Comparison of ENCODE assay signal across 22 cellular contexts in the genomic region with DNA sequence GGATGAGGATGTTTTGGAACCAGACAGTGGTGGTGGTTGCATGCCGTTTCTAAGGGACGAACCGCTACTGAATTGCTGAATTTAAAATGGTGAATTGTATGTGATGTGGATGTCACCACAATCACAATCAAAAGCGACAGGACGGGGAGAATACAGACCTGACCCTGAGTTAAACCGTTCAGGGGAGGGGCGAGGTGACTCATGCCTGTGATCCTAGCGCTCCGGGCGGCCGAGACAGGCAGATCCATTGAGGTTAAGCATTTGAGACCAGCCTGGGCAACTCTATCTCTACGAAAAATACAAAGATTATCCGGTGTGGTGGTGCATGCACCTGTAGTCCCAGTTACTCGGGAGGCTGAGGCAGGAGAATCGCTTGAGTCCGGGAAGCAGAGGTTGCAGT. TPM values are rescaled to one million over a fixed set of nuclear protein-coding genes. Genes with fewer than 3 reads are reported as not detected.
"Had no signal": no experiment of that assay in that cellular context is flagged by ENCODE, and none has a peak within 500 bp of the region (broad histone marks: within the 10 kb centered on the region; RNA-seq: fewer than 3 reads in every experiment).

No MANE protein-coding gene starts in this region.

- ATAC-seq: esophagus mucosa, heart right ventricle, left lobe of liver had no signal

- H3K27ac ChIP-seq: dorsolateral prefrontal cortex, heart right ventricle, neutrophil had no signal

- H3K9me3 ChIP-seq: neutrophil had no signal

- H3K4me1 ChIP-seq: heart right ventricle had no signal

- H3K27ac Mint-ChIP-seq: nephron progenitor cell had no signal

- H3K36me3 ChIP-seq: heart right ventricle, neutrophil had no signal

- H3K4me3 Mint-ChIP-seq: nephron progenitor cell had no signal

- H3K4me3 ChIP-seq: dorsolateral prefrontal cortex, heart right ventricle, lung had no signal

- DNase-seq: cortex of kidney; dorsolateral prefrontal cortex; effector CD8-positive, alpha-beta T cell; heart right ventricle; hypothalamus; mesenchymal stem cell; midbrain; nephron progenitor cell; small intestine; stimulated activated CD4-positive, alpha-beta T cell treated with anti-CD3 and anti-CD28 coated beads, Interleukin-2, amount 100 ng/mL, for 48 hours; stimulated activated naive CD4-positive, alpha-beta T cell treated with Interleukin-2 at 50 U/mL for 16 hours; trophoblast cell had no signal

RNA-seq across cellular contexts. Expression of gene UNCX, which starts 46.4 kb away (rescaled TPM):
- total RNA-seq: dorsolateral prefrontal cortex, esophagus mucosa, fibroblast of lung, frontal cortex, glomerular endothelial cell, heart right ventricle, left lobe of liver, lung, osteoblast, pulmonary artery endothelial cell, urinary bladder had no signal
- polyA plus RNA-seq: fibroblast of lung, heart right ventricle, lung, small intestine, urinary bladder had no signal
